8 cellular contexts compared by ENCODE assay signal in genomic region chr20:22333885-22334545, GRCh38.
DNase-seq lines count a peak whose midpoint lies in the region; ATAC-seq, FAIRE-seq and TF ChIP-seq lines count a peak whose summit lies in the region.

No MANE protein-coding gene starts in this region.

- BruUV-seq in HepG2 (replicated peaks; lab: Mats Ljungman, UMichigan): no TSS peak

- H2AFZ ChIP-seq in HepG2 (ENCODE audit: low read length): no peak overlapping the region

- no peak overlapping the region for H3K4me3 Mint-ChIP-seq in stimulated activated naive CD8-positive, alpha-beta T cell treated with anti-CD3 and anti-CD28 coated beads, Interleukin-15, amount 100 ng/mL, for 72 hours

- DNase-seq in SIG-M5 treated with dmso at 0.1 percent for 504 hours (lab: John Stamatoyannopoulos, UW; ENCODE audit: unreplicated experiment): peak; percentile 79
- no peak for DNase-seq in SIG-M5 (lab: John Stamatoyannopoulos, UW)
- peak; percentile 2 for DNase-seq in HFF-Myc (ENCODE audit: extremely low read depth, low read depth)
- peak; percentile 71 for DNase-seq in NB4 (ENCODE audit: low read depth)
- DNase-seq in SKM-1 (lab: John Stamatoyannopoulos, UW; ENCODE audit: unreplicated experiment): peak; percentile 36
- DNase-seq in colonic mucosa: peak; percentile 56
- DNase-seq in HepG2 (ENCODE audit: low spot score): peak; percentile 71
- DNase-seq in stimulated activated naive CD8-positive, alpha-beta T cell treated with anti-CD3 and anti-CD28 coated beads, Interleukin-15, amount 100 ng/mL, for 72 hours: peak; percentile 22 to 33

- no peak overlapping the region for H3K27ac Mint-ChIP-seq in stimulated activated naive CD8-positive, alpha-beta T cell treated with anti-CD3 and anti-CD28 coated beads, Interleukin-15, amount 100 ng/mL, for 72 hours

- H3K4me3 ChIP-seq in HFF-Myc (replicated peaks; ENCODE audit: low read depth, low read length) (no peak overlapping the region), NB4 (ENCODE audit: low read depth, low read length) (no peak overlapping the region), colonic mucosa (no peak overlapping the region), HepG2 (replicated peaks in 1 of 3; ENCODE audit: insufficient read depth in 1 of 3, low read depth in 2 of 3, low read length in 3 of 3) (no peak overlapping the region)

- ATAC-seq in HepG2: peak; percentile 92
- peak; percentile 67 for ATAC-seq in stimulated activated naive CD8-positive, alpha-beta T cell treated with anti-CD3 and anti-CD28 coated beads, Interleukin-15, amount 100 ng/mL, for 72 hours

- H3K9me3 Mint-ChIP-seq in stimulated activated naive CD8-positive, alpha-beta T cell treated with anti-CD3 and anti-CD28 coated beads, Interleukin-15, amount 100 ng/mL, for 72 hours: peaks cover 0 to under 1% of the 10 kb centered on the region in 2 donors

- intact Hi-C loops in colonic mucosa (cut with DNase I) (loop anchor here (5.0 kb wide), 1 partner anchor 1113 kb away; no protein-coding TSS in a partner anchor), HepG2 (cut with micrococcal nuclease; ENCODE audit: unreplicated experiment) (loop anchor here (1.0 to 5.0 kb wide), 3 partner anchors 253 to 638 kb away; no protein-coding TSS in a partner anchor)

- no peaks in the 10 kb centered on the region for H3K9me3 ChIP-seq in colonic mucosa
- H3K9me3 ChIP-seq in HepG2 (ENCODE audit: low read length): no peaks in the 10 kb centered on the region

- in situ Hi-C loops in HepG2 (cut with HindIII; ENCODE audit: extremely low pct_ligation_motif_present, low pct_unique_long_range_greater_than_20kb): loop anchor here (10.0 to 25.0 kb wide), 2 partner anchors 653 to 871 kb away; no protein-coding TSS in a partner anchor

- TF ChIP-seq RAD21 in HepG2 (CRISPR knock-in tag; IDR thresholded peaks at IDR 0.05): peak; percentile 80

- no peak overlapping the region for H3K9ac ChIP-seq in colonic mucosa (ENCODE audit: low read depth in 2 of 2, low read length in 2 of 2)
- no peak overlapping the region for H3K9ac ChIP-seq in HepG2 (ENCODE audit: insufficient read depth, low read depth, low read length)

- no peak overlapping the region for H3K27ac ChIP-seq in colonic mucosa
- no peak overlapping the region for H3K27ac ChIP-seq in HepG2 (ENCODE audit: extremely low read length, insufficient read depth, low read length)

- H3K27me3 Mint-ChIP-seq in stimulated activated naive CD8-positive, alpha-beta T cell treated with anti-CD3 and anti-CD28 coated beads, Interleukin-15, amount 100 ng/mL, for 72 hours: peaks cover 38% of the 10 kb centered on the region

- TF ChIP-seq EP300 in HepG2 (IDR thresholded peaks at IDR 0.05; ENCODE audit: low read depth in 2 of 2, low read length in 2 of 2) (no peak), HepG2 (CRISPR knock-in tag; IDR thresholded peaks at IDR 0.05; ENCODE audit: borderline replicate concordance) (no peak)

- H3K4me1 ChIP-seq in colonic mucosa: no peaks in the 10 kb centered on the region
- H3K4me1 ChIP-seq in HepG2 (ENCODE audit: insufficient read depth, low read length): no peaks in the 10 kb centered on the region

- TF ChIP-seq CTCF in HFF-Myc (IDR thresholded peaks at IDR 0.05; ENCODE audit: low read depth, low read length, missing control alignments) (peak; percentile 69), NB4 (IDR thresholded peaks at IDR 0.05; ENCODE audit: low read depth, low read length) (peak; percentile 85), colonic mucosa (IDR thresholded peaks at IDR 0.05) (peak; percentile 62), HepG2 (CRISPR knock-in tag; IDR thresholded peaks at IDR 0.05) (peak; percentile 90)

- no peaks in the 10 kb centered on the region for H4K20me1 ChIP-seq in HepG2 (ENCODE audit: insufficient read depth, low read length)

- no peaks in the 10 kb centered on the region for H3K4me1 Mint-ChIP-seq in stimulated activated naive CD8-positive, alpha-beta T cell treated with anti-CD3 and anti-CD28 coated beads, Interleukin-15, amount 100 ng/mL, for 72 hours

- H3K36me3 ChIP-seq in colonic mucosa (no peaks in the 10 kb centered on the region), HepG2 (replicated peaks in 1 of 2; ENCODE audit: control insufficient read depth in 1 of 2, insufficient read depth in 2 of 2, low read length in 2 of 2) (no peaks in the 10 kb centered on the region)

- H3K4me2 ChIP-seq in HepG2 (ENCODE audit: low read depth, low read length): no peak overlapping the region

- no peaks in the 10 kb centered on the region for H3K79me2 ChIP-seq in HepG2 (ENCODE audit: insufficient read depth, low read length)

- CTCF ChIA-PET in HepG2 (lab: Yijun Ruan, JAX; ENCODE audit: low intra/inter-chr PET ratio, low total read pairs): interaction anchor here (0.9 to 9.0 kb wide), 4 partner anchors 10 to 358 kb away, joined by 3 to 231 read pairs (median 12); no protein-coding TSS in a partner anchor

- 11% methylated on average over 19 of the region's 19 CpGs for WGBS in HepG2 (ENCODE audit: low lambda C conversion rate)

- peak; percentile 88 for FAIRE-seq in HepG2 (lab: Jason Lieb, UNC)

- POLR2A ChIA-PET in HepG2 (lab: Yijun Ruan, JAX): no interaction called here

- TF ChIP-seq POLR2A in NB4 (IDR thresholded peaks at IDR 0.05; ENCODE audit: extremely low read depth, insufficient read length) (no peak), HepG2 (IDR thresholded peaks at IDR 0.05; ENCODE audit: insufficient read depth in 1 of 2, low read depth in 2 of 2, low read length in 2 of 2) (no peak)

- peaks cover 4% of the 10 kb centered on the region for H3K27me3 ChIP-seq in colonic mucosa
- peaks cover 4 to 20% of the 10 kb centered on the region in 2 experiments; a peak in 3 of 5 replicates for H3K27me3 ChIP-seq in HepG2 (ENCODE audit: control insufficient read depth in 1 of 2, insufficient read depth in 2 of 2, low read length in 2 of 2)

TF ChIP-seq in HepG2, 621 proteins besides CTCF, POLR2A, EP300 and RAD21 (continues in another document):
- TF ChIP-seq SRSF1 (optimal IDR thresholded peaks at IDR 0.05; ENCODE audit: low read depth, low read length): no peak
- TF ChIP-seq ZFP36 (IDR thresholded peaks at IDR 0.05; ENCODE audit: borderline replicate concordance, low read depth, low read length, partially characterized antibody): peak; percentile 4
- no peak for TF ChIP-seq TBX3 (IDR thresholded peaks at IDR 0.05; ENCODE audit: borderline replicate concordance)
- TF ChIP-seq SMC3 (IDR thresholded peaks at IDR 0.05; ENCODE audit: low read length): peak; percentile 97
- no peak for TF ChIP-seq AKNA (CRISPR knock-in tag; IDR thresholded peaks at IDR 0.05; ENCODE audit: borderline replicate concordance)
- TF ChIP-seq KDM2A (CRISPR knock-in tag; IDR thresholded peaks at IDR 0.05; ENCODE audit: borderline replicate concordance, low read depth): peak; percentile 56; the same call in 1 of the 2 replicates
- no peak for TF ChIP-seq ZNF296 (CRISPR knock-in tag; conservative IDR thresholded peaks at IDR 0.05)
- TF ChIP-seq XRCC5 (optimal IDR thresholded peaks at IDR 0.05; ENCODE audit: low read length): peak; percentile 92
- peak; percentile 54 for TF ChIP-seq ZNF883 (CRISPR knock-in tag; IDR thresholded peaks at IDR 0.05; ENCODE audit: not compliant biosample characterization)
- TF ChIP-seq, protein P1, sequence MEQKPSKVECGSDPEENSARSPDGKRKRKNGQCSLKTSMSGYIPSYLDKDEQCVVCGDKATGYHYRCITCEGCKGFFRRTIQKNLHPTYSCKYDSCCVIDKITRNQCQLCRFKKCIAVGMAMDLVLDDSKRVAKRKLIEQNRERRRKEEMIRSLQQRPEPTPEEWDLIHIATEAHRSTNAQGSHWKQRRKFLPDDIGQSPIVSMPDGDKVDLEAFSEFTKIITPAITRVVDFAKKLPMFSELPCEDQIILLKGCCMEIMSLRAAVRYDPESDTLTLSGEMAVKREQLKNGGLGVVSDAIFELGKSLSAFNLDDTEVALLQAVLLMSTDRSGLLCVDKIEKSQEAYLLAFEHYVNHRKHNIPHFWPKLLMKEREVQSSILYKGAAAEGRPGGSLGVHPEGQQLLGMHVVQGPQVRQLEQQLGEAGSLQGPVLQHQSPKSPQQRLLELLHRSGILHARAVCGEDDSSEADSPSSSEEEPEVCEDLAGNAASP (CRISPR knock-in tag; IDR thresholded peaks at IDR 0.05; ENCODE audit: borderline replicate concordance): 0 out of 2 replicates have a peak, but pooled peaks have one; percentile 18
- TF ChIP-seq SP1 (IDR thresholded peaks at IDR 0.05): no peak
- no peak for TF ChIP-seq SP1 (CRISPR knock-in tag; IDR thresholded peaks at IDR 0.05)
